28 cellular contexts compared by ENCODE assay signal in genomic region chrX:108160309-108160708, GRCh38.
"Had no signal": no experiment of that assay in that cellular context is flagged by ENCODE, and none has a peak within 500 bp of the region (broad histone marks: within the 10 kb centered on the region; RNA-seq: fewer than 3 reads in every experiment).

No MANE protein-coding gene starts in this region.

- H3K4me1 ChIP-seq: stomach, suprapubic skin, testis, tibial nerve, transverse colon, upper lobe of left lung, upper lobe of right lung, uterus, vagina had no signal

- FAIRE-seq: urothelium cell line had no signal

- H3K4me3 Mint-ChIP-seq: stimulated activated effector memory CD8-positive, alpha-beta T cell treated with anti-CD3 and anti-CD28 coated beads, Interleukin-12 subunit alpha, Interleukin-12 subunit beta, amount 100 ng/mL, for 72 hours; stimulated activated naive B cell treated with anti-CD40 and anti-IgM and Interleukin-4, amounts not matched to agents 10 μg/mL and 1 μg/mL and 100 μg/mL, for 72 hours; stimulated activated naive CD8-positive, alpha-beta T cell treated with anti-CD3 and anti-CD28 coated beads, Interleukin-15, amount 100 ng/mL, for 72 hours; stimulated activated naive CD8-positive, alpha-beta T cell treated with anti-CD3 and anti-CD28 coated beads, Interleukin-15, Interleukin-2, amounts not matched to agents 100 ng/mL and 50 ng/mL, for 24 hours; type B pancreatic cell had no signal

- H3K4me3 ChIP-seq: stomach, suprapubic skin, testis, thoracic aorta, thyroid gland, tibial artery, tibial nerve, transverse colon, upper lobe of left lung, upper lobe of right lung, uterus, vagina had no signal

- H3K9me3 Mint-ChIP-seq: stimulated activated effector memory CD8-positive, alpha-beta T cell treated with anti-CD3 and anti-CD28 coated beads, Interleukin-12 subunit alpha, Interleukin-12 subunit beta, amount 100 ng/mL, for 72 hours; stimulated activated naive CD8-positive, alpha-beta T cell treated with anti-CD3 and anti-CD28 coated beads, Interleukin-15, amount 100 ng/mL, for 72 hours; stimulated activated naive CD8-positive, alpha-beta T cell treated with anti-CD3 and anti-CD28 coated beads, Interleukin-15, Interleukin-2, amounts not matched to agents 100 ng/mL and 50 ng/mL, for 24 hours had no signal

- H3K27me3 ChIP-seq: stomach, suprapubic skin, testis, thyroid gland, tibial artery, transverse colon, upper lobe of left lung, upper lobe of right lung, uterus, vagina had no signal

- ATAC-seq: stimulated activated effector memory CD8-positive, alpha-beta T cell treated with anti-CD3 and anti-CD28 coated beads, Interleukin-12 subunit alpha, Interleukin-12 subunit beta, amount 100 ng/mL, for 72 hours; stimulated activated naive B cell treated with anti-CD40 and anti-IgM and Interleukin-4, amounts not matched to agents 10 μg/mL and 1 μg/mL and 100 μg/mL, for 72 hours; stimulated activated naive CD8-positive, alpha-beta T cell treated with anti-CD3 and anti-CD28 coated beads, Interleukin-15, amount 100 ng/mL, for 72 hours; stimulated activated naive CD8-positive, alpha-beta T cell treated with anti-CD3 and anti-CD28 coated beads, Interleukin-15, Interleukin-2, amounts not matched to agents 100 U/mL and 50 U/mL, for 24 hours; upper lobe of right lung had no signal

- H3K27ac ChIP-seq: stomach, suprapubic skin, testis, thoracic aorta, thyroid gland, tibial artery, tibial nerve, transverse colon, upper lobe of left lung, upper lobe of right lung, uterus, vagina had no signal

- DNase-seq: stimulated activated CD4-positive, alpha-beta T cell treated with anti-CD3 and anti-CD28 coated beads, Interleukin-2, amount 100 ng/mL, for 48 hours; stimulated activated CD4-positive, alpha-beta T cell treated with anti-CD3 and anti-CD28 coated beads, Interleukin-4, amount 100 ng/mL, for 1 hour; stimulated activated CD4-positive, alpha-beta T cell treated with anti-CD3 and anti-CD28 coated beads, Interleukin-4, amount 100 ng/mL, for 24 hours; stimulated activated CD4-positive, alpha-beta T cell treated with anti-CD3 and anti-CD28 coated beads, Interleukin-4, amount 100 ng/mL, for 4 hours; stimulated activated CD8-positive, alpha-beta memory T cell treated with anti-CD3 and anti-CD28 coated beads, Interleukin-4, amount 100 ng/mL, for 48 hours; stimulated activated naive B cell treated with anti-CD40 and anti-IgM and Interleukin-4, amounts not matched to agents 10 μg/mL and 1 μg/mL and 100 μg/mL, for 72 hours; stimulated activated naive CD4-positive, alpha-beta T cell; stimulated activated naive CD4-positive, alpha-beta T cell treated with Interleukin-2 at 50 U/mL for 16 hours; stimulated activated naive CD8-positive, alpha-beta T cell treated with anti-CD3 and anti-CD28 coated beads, Interleukin-15, amount 100 ng/mL, for 72 hours; stimulated activated naive CD8-positive, alpha-beta T cell treated with anti-CD3 and anti-CD28 coated beads, Interleukin-15, Interleukin-2, amounts not matched to agents 100 U/mL and 50 U/mL, for 24 hours; stomach; substantia nigra; testis; thyroid gland; tibial artery; transverse colon; trophoblast cell; upper lobe of left lung; upper lobe of right lung; uterus had no signal

- H3K27me3 Mint-ChIP-seq: stimulated activated naive B cell treated with anti-CD40 and anti-IgM and Interleukin-4, amounts not matched to agents 10 μg/mL and 1 μg/mL and 100 μg/mL, for 72 hours; stimulated activated naive CD8-positive, alpha-beta T cell treated with anti-CD3 and anti-CD28 coated beads, Interleukin-15, amount 100 ng/mL, for 72 hours; stimulated activated naive CD8-positive, alpha-beta T cell treated with anti-CD3 and anti-CD28 coated beads, Interleukin-15, Interleukin-2, amounts not matched to agents 100 ng/mL and 50 ng/mL, for 24 hours; type B pancreatic cell had no signal

- H3K27ac Mint-ChIP-seq: stimulated activated effector memory CD8-positive, alpha-beta T cell treated with anti-CD3 and anti-CD28 coated beads, Interleukin-12 subunit alpha, Interleukin-12 subunit beta, amount 100 ng/mL, for 72 hours; stimulated activated naive B cell treated with anti-CD40 and anti-IgM and Interleukin-4, amounts not matched to agents 10 μg/mL and 1 μg/mL and 100 μg/mL, for 72 hours; stimulated activated naive CD8-positive, alpha-beta T cell treated with anti-CD3 and anti-CD28 coated beads, Interleukin-15, Interleukin-2, amounts not matched to agents 100 ng/mL and 50 ng/mL, for 24 hours; type B pancreatic cell had no signal

- H3K36me3 ChIP-seq: thoracic aorta, thyroid gland, tibial artery, transverse colon, upper lobe of right lung, uterus, vagina had no signal

- H3K9me3 ChIP-seq: stomach, suprapubic skin, testis, thoracic aorta, thyroid gland, tibial artery, tibial nerve, transverse colon, upper lobe of left lung, upper lobe of right lung, uterus, vagina had no signal

- H3K4me1 Mint-ChIP-seq: stimulated activated effector memory CD8-positive, alpha-beta T cell treated with anti-CD3 and anti-CD28 coated beads, Interleukin-12 subunit alpha, Interleukin-12 subunit beta, amount 100 ng/mL, for 72 hours; stimulated activated naive B cell treated with anti-CD40 and anti-IgM and Interleukin-4, amounts not matched to agents 10 μg/mL and 1 μg/mL and 100 μg/mL, for 72 hours; stimulated activated naive CD8-positive, alpha-beta T cell treated with anti-CD3 and anti-CD28 coated beads, Interleukin-15, amount 100 ng/mL, for 72 hours had no signal

- H3K36me3 Mint-ChIP-seq: stimulated activated effector memory CD8-positive, alpha-beta T cell treated with anti-CD3 and anti-CD28 coated beads, Interleukin-12 subunit alpha, Interleukin-12 subunit beta, amount 100 ng/mL, for 72 hours had no signal
